Comparison of ENCODE assay signal across 8 cellular contexts in the genomic region with DNA sequence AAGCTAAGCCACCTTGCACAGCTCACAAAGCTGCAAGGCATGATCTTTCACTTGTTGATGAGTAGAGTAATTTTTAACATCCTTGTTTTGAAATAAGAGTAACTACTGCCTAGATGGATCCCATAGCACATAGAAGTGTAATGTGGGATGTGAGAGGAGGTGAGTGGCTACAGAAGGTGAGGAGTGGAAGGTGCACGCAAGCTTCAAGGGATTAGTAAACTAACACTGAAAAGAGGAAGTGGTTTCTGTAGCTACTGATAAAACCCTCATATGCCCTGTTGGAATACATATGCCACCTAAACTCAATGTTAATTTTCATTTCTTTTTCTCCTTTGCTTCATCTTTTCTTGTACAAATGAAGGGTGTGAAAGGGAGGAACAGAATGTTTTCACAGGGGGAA. TPM values are rescaled to one million over a fixed set of nuclear protein-coding genes. Genes with fewer than 3 reads are reported as not detected.
A peak's percentile ranks its signal among the peaks of the same experiment; 100 is the strongest.
DNase-seq lines count a peak whose midpoint lies in the region; ATAC-seq, FAIRE-seq and TF ChIP-seq lines count a peak whose summit lies in the region.

No MANE protein-coding gene starts in this region.

- H3K4me3 Mint-ChIP-seq in activated naive CD8-positive, alpha-beta T cell treated with anti-CD3 and anti-CD28 coated beads, Interleukin-2, amount 10 ng/mL, durations not matched to agents 7 days and 5 days: peak overlapping the region; percentile 68

- peaks cover 37% of the 10 kb centered on the region for H3K4me1 Mint-ChIP-seq in activated naive CD8-positive, alpha-beta T cell treated with anti-CD3 and anti-CD28 coated beads, Interleukin-2, amount 10 ng/mL, durations not matched to agents 7 days and 5 days

- POLR2A ChIA-PET in activated naive CD8-positive, alpha-beta T cell treated with anti-CD3 and anti-CD28 coated beads, Interleukin-2, amount 10 ng/mL, durations not matched to agents 7 days and 5 days (lab: Charles Lee): interaction anchor here (1.8 to 6.6 kb wide), 2 partner anchors 22 to 55 kb away, joined by 6 to 35 read pairs; partner anchors contain the start of gene CTSC

- intact Hi-C loops in right cardiac atrium (cut with DNase I): loop anchor here in 1 of 4 donors (10.0 kb wide), 1 partner anchor 55 kb away; no protein-coding TSS in a partner anchor

- WGBS in right cardiac atrium: 73% methylated on average over 1 of the region's 1 CpG

- H3K4me3 ChIP-seq in right cardiac atrium (ENCODE audit: low read length): no peak overlapping the region

- peak; percentile 69 for ATAC-seq in GM18517 (IDR thresholded peaks at IDR 0.05; ENCODE audit: unreplicated experiment)
- peak; percentile 63 for ATAC-seq in GM21528 (IDR thresholded peaks at IDR 0.05; ENCODE audit: low FRiP score, unreplicated experiment)
- peak; percentile 63 for ATAC-seq in HG03520 (IDR thresholded peaks at IDR 0.05; ENCODE audit: unreplicated experiment)
- peak; percentile 71 for ATAC-seq in activated naive CD8-positive, alpha-beta T cell treated with anti-CD3 and anti-CD28 coated beads, Interleukin-2, amount 10 ng/mL, durations not matched to agents 7 days and 5 days (ENCODE audit: low read depth)
- ATAC-seq in right cardiac atrium: no peak

- no peaks in the 10 kb centered on the region for H3K4me1 ChIP-seq in right cardiac atrium (ENCODE audit: control insufficient read depth, insufficient read depth, low read length)

- H3K27ac Mint-ChIP-seq in activated naive CD8-positive, alpha-beta T cell treated with anti-CD3 and anti-CD28 coated beads, Interleukin-2, amount 10 ng/mL, durations not matched to agents 7 days and 5 days: peak overlapping the region; percentile 80

- no peaks in the 10 kb centered on the region for H3K9me3 Mint-ChIP-seq in activated naive CD8-positive, alpha-beta T cell treated with anti-CD3 and anti-CD28 coated beads, Interleukin-2, amount 10 ng/mL, durations not matched to agents 7 days and 5 days

- DNase-seq in activated naive CD8-positive, alpha-beta T cell treated with anti-CD3 and anti-CD28 coated beads, Interleukin-2, amount 10 ng/mL, durations not matched to agents 7 days and 5 days: no peak
- DNase-seq in right cardiac atrium (no peak), frontal cortex (ENCODE audit: low spot score in 2 of 2) (no peak), NCI-H187 (lab: John Stamatoyannopoulos, UW) (no peak), D721Med (ENCODE audit: insufficient read length, low spot score) (no peak)

- no peak overlapping the region for H3K27ac ChIP-seq in right cardiac atrium (ENCODE audit: low read length)

- no peaks in the 10 kb centered on the region for H3K27me3 ChIP-seq in right cardiac atrium (ENCODE audit: control insufficient read depth, insufficient read depth)

- FAIRE-seq in frontal cortex (lab: Jason Lieb, UNC): no peak
- no peak for FAIRE-seq in D721Med (lab: Jason Lieb, UNC)

- H3K9me3 ChIP-seq in right cardiac atrium (ENCODE audit: control insufficient read depth, low read length): no peaks in the 10 kb centered on the region

- H3K27me3 Mint-ChIP-seq in activated naive CD8-positive, alpha-beta T cell treated with anti-CD3 and anti-CD28 coated beads, Interleukin-2, amount 10 ng/mL, durations not matched to agents 7 days and 5 days: no peaks in the 10 kb centered on the region

- peaks cover 3% of the 10 kb centered on the region for H3K36me3 Mint-ChIP-seq in activated naive CD8-positive, alpha-beta T cell treated with anti-CD3 and anti-CD28 coated beads, Interleukin-2, amount 10 ng/mL, durations not matched to agents 7 days and 5 days

- TF ChIP-seq CTCF in D721Med (IDR thresholded peaks at IDR 0.05; ENCODE audit: insufficient read depth, missing control alignments): no peak

RNA-seq across cellular contexts. Expression of gene CTSC, which starts 22.0 kb away (rescaled TPM):
- total RNA-seq in activated naive CD8-positive, alpha-beta T cell treated with anti-CD3 and anti-CD28 coated beads, Interleukin-2, amount 10 ng/mL, durations not matched to agents 7 days and 5 days: 100 to 1,000 TPM; 131 to 134 TPM
- total RNA-seq in right cardiac atrium (10 to 100 TPM; 22.5 to 39.3 (median 28.8) TPM), frontal cortex (11.0 TPM)
- 17.7 TPM for polyA plus RNA-seq in right cardiac atrium

Comparison
In these comparisons a context has a peak if more than half of its experiments do, and no peak if none do; other contexts are left out.
1. ATAC-seq: peak in GM18517 (single experiment), GM21528 (single experiment), HG03520 (single experiment) and activated naive CD8-positive, alpha-beta T cell treated with anti-CD3 and anti-CD28 coated beads, Interleukin-2, amount 10 ng/mL, durations not matched to agents 7 days and 5 days (single experiment); none in right cardiac atrium (0 of 2).